ENCODE assay signal across 12 cellular contexts in genomic region chr3:128483657-128484403, GRCh38. TPM values are rescaled to one million over a fixed set of nuclear protein-coding genes. Genes with fewer than 3 reads are reported as not detected.
DNase-seq lines count a peak whose midpoint lies in the region; TF ChIP-seq lines count a peak whose summit lies in the region.
"Had no signal": no experiment of that assay in that cellular context is flagged by ENCODE, and none has a peak within 500 bp of the region (broad histone marks: within the 10 kb centered on the region; RNA-seq: fewer than 3 reads in every experiment).

No MANE protein-coding gene starts in this region.

- H2BK12ac ChIP-seq in neuronal stem cell (ENCODE audit: low read length): peak overlapping the region; percentile 97

- WGBS in neuronal stem cell (ENCODE audit: extremely low coverage in 2 of 2, insufficient read length in 2 of 2, insufficient replicate concordance in 1 of 2), 2 donors: no CpG with 5 or more reads among the region's 26 CpGs

- peak overlapping the region; percentile 77 for H2BK15ac ChIP-seq in neuronal stem cell (ENCODE audit: low read length)

- H3K4ac ChIP-seq in neuronal stem cell (ENCODE audit: low read length): no peak overlapping the region

- DNase-seq in AG10803 (ENCODE audit: low read depth): no peak
- DNase-seq in erythroblast (lab: John Stamatoyannopoulos, UW): peak; percentile 58 to 65
- DNase-seq in neuronal stem cell (ENCODE audit: low spot score): no peak
- no peak for DNase-seq in GM20000 (ENCODE audit: low spot score)
- no peak for DNase-seq in mesenteric fat pad (ENCODE audit: low spot score)
- no peak for DNase-seq in stimulated activated CD8-positive, alpha-beta memory T cell treated with anti-CD3 and anti-CD28 coated beads, Interleukin-4, amount 100 ng/mL, for 48 hours
- no peak for DNase-seq in anterior cingulate cortex (lab: John Stamatoyannopoulos, UW)
- DNase-seq: activated naive CD4-positive, alpha-beta T cell treated with anti-CD3 and anti-CD28 coated beads, Interleukin-2, amount 50 U/mL, for 16 hours; head of caudate nucleus had no signal

- H3K27ac ChIP-seq in HUES6 (ENCODE audit: low read depth, low read length): no peak overlapping the region
- H3K27ac ChIP-seq in neuronal stem cell (replicated peaks; ENCODE audit: low read length): no peak overlapping the region

- no peak overlapping the region for H2AFZ ChIP-seq in neuronal stem cell (ENCODE audit: low read length)

- H3K4me1 ChIP-seq in HUES6 (ENCODE audit: control insufficient read depth, insufficient read depth, low read length) (peaks cover 58% of the 10 kb centered on the region), neuronal stem cell (ENCODE audit: control insufficient read depth in 2 of 2, insufficient read depth in 1 of 2, low read depth in 1 of 2, low read length in 2 of 2) (peaks cover 14 to 31% of the 10 kb centered on the region in 2 donors)

- H3K79me1 ChIP-seq in neuronal stem cell (ENCODE audit: low read depth, low read length): no peaks in the 10 kb centered on the region

- peaks cover 100% of the 10 kb centered on the region for H3K27me3 ChIP-seq in HUES6 (ENCODE audit: control insufficient read depth, insufficient read depth, low read length)
- H3K27me3 ChIP-seq in neuronal stem cell (ENCODE audit: control insufficient read depth in 3 of 3, insufficient read depth in 3 of 3, low read depth in 1 of 3, low read length in 3 of 3): peaks cover 64 to 100% (median 97%) of the 10 kb centered on the region in 3 experiments

- peak overlapping the region; percentile 59 for H2AK5ac ChIP-seq in neuronal stem cell (ENCODE audit: low read depth, low read length)

- peak overlapping the region; percentile 42 for H2BK120ac ChIP-seq in neuronal stem cell (ENCODE audit: low read depth, low read length)

- no peak for TF ChIP-seq CTCF in AG10803 (conservative IDR thresholded peaks at IDR 0.05; ENCODE audit: low read length)
- no peak for TF ChIP-seq CTCF in GM20000 (IDR thresholded peaks at IDR 0.05; ENCODE audit: extremely low read depth, missing control alignments)

- no peaks in the 10 kb centered on the region for H3K9me3 ChIP-seq in HUES6 (ENCODE audit: control insufficient read depth, insufficient read depth, low read depth, low read length)
- H3K9me3 ChIP-seq in neuronal stem cell (replicated peaks in 1 of 2; ENCODE audit: control insufficient read depth in 2 of 2, insufficient read depth in 1 of 2, low read depth in 1 of 2, low read length in 2 of 2): no peaks in the 10 kb centered on the region

- no peak overlapping the region for H4K8ac ChIP-seq in neuronal stem cell (ENCODE audit: low read depth, low read length)

- no peak overlapping the region for H4K91ac ChIP-seq in neuronal stem cell (ENCODE audit: low read depth, low read length, poor library complexity)

- peak overlapping the region; percentile 95 for H3K14ac ChIP-seq in neuronal stem cell (ENCODE audit: low read length)

- H3K9ac ChIP-seq in HUES6 (ENCODE audit: low read length) (peak overlapping the region; percentile 15), neuronal stem cell (ENCODE audit: low read depth, low read length, poor library complexity) (peak overlapping the region; percentile 79)

- peak overlapping the region; percentile 46 for H3K4me3 ChIP-seq in AG10803 (ENCODE audit: low read length)
- peak overlapping the region; percentile 49 for H3K4me3 ChIP-seq in HUES6 (ENCODE audit: low read depth, low read length)
- H3K4me3 ChIP-seq in neuronal stem cell (ENCODE audit: low read length in 2 of 2): no peak overlapping the region

- H3K36me3 ChIP-seq in HUES6 (ENCODE audit: control insufficient read depth, insufficient read depth, low read length) (no peaks in the 10 kb centered on the region), neuronal stem cell (replicated peaks in 1 of 2; ENCODE audit: control insufficient read depth in 2 of 2, insufficient read depth in 2 of 2, low read length in 2 of 2) (no peaks in the 10 kb centered on the region)

- TF ChIP-seq POLR2A in erythroblast (IDR thresholded peaks at IDR 0.05; ENCODE audit: low read length): peak; percentile 48

- H3K23ac ChIP-seq in neuronal stem cell (ENCODE audit: low read depth, low read length, poor library complexity): peak overlapping the region; percentile 67

- H3K18ac ChIP-seq in neuronal stem cell (ENCODE audit: low read length): peak overlapping the region; percentile 66

- no peak overlapping the region for H3K4me2 ChIP-seq in neuronal stem cell (ENCODE audit: insufficient read depth, low read length, poor library complexity, severe bottlenecking)

- H2BK5ac ChIP-seq in neuronal stem cell (ENCODE audit: low read length): no peak overlapping the region

RNA-seq across cellular contexts. Expression of gene GATA2, which starts 9.2 kb away (rescaled TPM):
- polyA plus RNA-seq in neuronal stem cell (2013, experiment 1 of 2): 0.03 TPM
- 0.04 TPM for polyA plus RNA-seq in neuronal stem cell (2013, experiment 2 of 2)
- total RNA-seq in mesenteric fat pad: 15.4 TPM

RNA-seq across cellular contexts. Expression of gene DNAJB8, which starts 17.1 kb away (rescaled TPM):
- polyA plus RNA-seq in neuronal stem cell (2013, experiment 1 of 2): not detected
- polyA plus RNA-seq in neuronal stem cell (2013, experiment 2 of 2): not detected
- not detected for total RNA-seq in mesenteric fat pad
- total RNA-seq: SK-MEL-5, temporal lobe had no signal

Comparison
In these comparisons a context has a peak if more than half of its experiments do, and no peak if none do; other contexts are left out.
1. DNase-seq: peak in erythroblast (2 of 2); none in AG10803 (single experiment), neuronal stem cell (single experiment), GM20000 (single experiment), mesenteric fat pad (single experiment), stimulated activated CD8-positive, alpha-beta memory T cell treated with anti-CD3 and anti-CD28 coated beads, Interleukin-4, amount 100 ng/mL, for 48 hours (single experiment) and anterior cingulate cortex (0 of 58).
2. H3K4me3 ChIP-seq: peak in AG10803 (single experiment) and HUES6 (single experiment); none in neuronal stem cell (0 of 2).